In the genomic region with DNA sequence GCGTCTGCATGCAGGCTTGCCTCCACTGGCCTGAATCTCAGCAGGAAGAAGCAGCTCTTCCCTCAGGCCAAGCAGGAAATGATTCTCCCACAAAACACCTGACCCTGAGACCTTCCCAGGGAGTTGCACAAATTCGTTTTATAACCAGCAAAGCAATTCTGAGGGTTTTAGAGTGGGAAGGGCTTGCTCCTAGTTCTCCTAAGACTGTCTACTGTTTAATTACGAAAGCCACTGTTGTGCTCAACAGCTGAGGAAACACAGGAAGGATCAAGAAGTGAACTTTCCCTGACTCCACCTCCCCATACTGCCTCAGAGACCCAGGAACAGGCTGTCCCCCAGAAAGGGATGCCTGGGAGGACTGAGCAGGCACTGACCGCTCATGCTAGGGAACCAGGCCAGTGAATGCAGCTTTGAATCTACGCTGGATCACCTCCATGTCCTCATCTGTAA, we compare ENCODE assay signal across 10 cellular contexts. TPM values are rescaled to one million over a fixed set of nuclear protein-coding genes. Genes with fewer than 3 reads are reported as not detected.
DNase-seq lines count a peak whose midpoint lies in the region; ATAC-seq and TF ChIP-seq lines count a peak whose summit lies in the region.
"Had no signal": no experiment of that assay in that cellular context is flagged by ENCODE, and none has a peak within 500 bp of the region (broad histone marks: within the 10 kb centered on the region; RNA-seq: fewer than 3 reads in every experiment).

No MANE protein-coding gene starts in this region.

- ATAC-seq in Right ventricle myocardium inferior (peak; percentile 78), GM18907 (IDR thresholded peaks at IDR 0.05; ENCODE audit: unreplicated experiment) (no peak)

- no peak for DNase-seq in Right ventricle myocardium inferior (ENCODE audit: missing footprints)
- DNase-seq in right atrium auricular region (ENCODE audit: low spot score) = no peak
- DNase-seq in breast epithelium (ENCODE audit: low spot score in 2 of 2) = peak in 1 of 2 donors; percentile 59
- DNase-seq in left kidney (ENCODE audit: low read depth, low spot score) = peak; percentile 64
- no peak for DNase-seq in vagina (ENCODE audit: extremely low spot score in 2 of 2)
- no peak for DNase-seq in activated CD4-positive, alpha-beta T cell treated with anti-CD3 and anti-CD28 coated beads for 1 hour
- no peak for DNase-seq in stomach
- DNase-seq: dorsolateral prefrontal cortex, midbrain had no signal

- H3K36me3 ChIP-seq in right atrium auricular region (no peaks in the 10 kb centered on the region), breast epithelium (no peaks in the 10 kb centered on the region), vagina (no peaks in the 10 kb centered on the region), stomach (no peaks in the 10 kb centered on the region)

- TF ChIP-seq EP300 in stomach (IDR thresholded peaks at IDR 0.05) = no peak

- TF ChIP-seq CTCF in right atrium auricular region (IDR thresholded peaks at IDR 0.05) = no peak
- no peak for TF ChIP-seq CTCF in breast epithelium (IDR thresholded peaks at IDR 0.05)
- TF ChIP-seq CTCF in vagina (IDR thresholded peaks at IDR 0.05) = no peak
- no peak for TF ChIP-seq CTCF in stomach (IDR thresholded peaks at IDR 0.05)

- H3K27ac ChIP-seq in right atrium auricular region = no peak overlapping the region
- H3K27ac ChIP-seq in breast epithelium = peak overlapping the region; percentile 77 to 91
- H3K27ac ChIP-seq in vagina = peak overlapping the region; percentile 38
- no peak overlapping the region for H3K27ac ChIP-seq in stomach

- H3K9me3 ChIP-seq in right atrium auricular region (no peaks in the 10 kb centered on the region), breast epithelium (no peaks in the 10 kb centered on the region), vagina (no peaks in the 10 kb centered on the region), stomach (no peaks in the 10 kb centered on the region)

- intact Hi-C loops in Right ventricle myocardium inferior (cut with DNase I) = no loop called here
- intact Hi-C loops in breast epithelium (cut with DNase I; ENCODE audit: low total_unique reads) = no loop called here
- intact Hi-C loops in vagina (cut with DNase I) = no loop called here
- intact Hi-C loops in stomach (cut with DNase I; ENCODE audit: low total_unique reads) = no loop called here

- WGBS in stomach, 5 donors = 65 to 78% (median 72%) methylated on average over 4 to 5 of the region's 5 CpGs

- no peaks in the 10 kb centered on the region for H3K4me1 ChIP-seq in right atrium auricular region
- H3K4me1 ChIP-seq in breast epithelium = no peaks in the 10 kb centered on the region
- peaks cover 23% of the 10 kb centered on the region for H3K4me1 ChIP-seq in vagina
- H3K4me1 ChIP-seq in stomach = peaks cover 10 to 22% (median 18%) of the 10 kb centered on the region in 4 donors

- TF ChIP-seq POLR2A in breast epithelium (IDR thresholded peaks at IDR 0.05) = no peak
- no peak for TF ChIP-seq POLR2A in vagina (IDR thresholded peaks at IDR 0.05)
- TF ChIP-seq POLR2A in stomach (IDR thresholded peaks at IDR 0.05) = no peak

- H3K27me3 ChIP-seq in right atrium auricular region (no peaks in the 10 kb centered on the region), breast epithelium (no peaks in the 10 kb centered on the region), vagina (no peaks in the 10 kb centered on the region), stomach (no peaks in the 10 kb centered on the region)
- H3K27me3 ChIP-seq: dorsolateral prefrontal cortex had no signal

- H3K4me3 ChIP-seq in right atrium auricular region (no peak overlapping the region), breast epithelium (no peak overlapping the region), vagina (no peak overlapping the region), stomach (no peak overlapping the region)
- H3K4me3 ChIP-seq: dorsolateral prefrontal cortex had no signal

RNA-seq across cellular contexts. Expression of gene PUM1, which starts 37.0 kb away (rescaled TPM):
- total RNA-seq in Right ventricle myocardium inferior = 71.1 TPM
- 10 to 100 TPM; 51.2 to 68.8 TPM for total RNA-seq in right atrium auricular region
- 100 to 1,000 TPM in 2 of 3 donors, 10 to 100 TPM in 1; 93.8 to 149 (median 116) TPM for total RNA-seq in breast epithelium
- 88.6 TPM for total RNA-seq in vagina
- 100 to 1,000 TPM in 2 of 5 donors, 10 to 100 TPM in 3; 69.6 to 126 (median 98.2) TPM for total RNA-seq in stomach
- polyA plus RNA-seq in stomach = 10 to 100 TPM; 12.9 to 24.1 (median 15.4) TPM

Comparison
In these comparisons a context has a peak if more than half of its experiments do, and no peak if none do; other contexts are left out.
1. H3K27ac ChIP-seq: peak in breast epithelium (2 of 2) and vagina (single experiment); none in right atrium auricular region (0 of 2) and stomach (0 of 5).